Comparison of ENCODE assay signal across 20 cellular contexts in genomic region chr15:22806156-22806555, GRCh38. TPM values are rescaled to one million over a fixed set of nuclear protein-coding genes. Genes with fewer than 3 reads are reported as not detected.
A peak's percentile ranks its signal among the peaks of the same experiment; 100 is the strongest.
DNase-seq lines count a peak whose midpoint lies in the region; ATAC-seq lines count a peak whose summit lies in the region.
"Had no signal": no experiment of that assay in that cellular context is flagged by ENCODE, and none has a peak within 500 bp of the region (broad histone marks: within the 10 kb centered on the region; RNA-seq: fewer than 3 reads in every experiment).

No MANE protein-coding gene starts in this region.

- ATAC-seq in GM19452 (IDR thresholded peaks at IDR 0.05; ENCODE audit: unreplicated experiment) (no peak), GM19035 (IDR thresholded peaks at IDR 0.05; ENCODE audit: unreplicated experiment) (no peak), HG03280 (IDR thresholded peaks at IDR 0.05; ENCODE audit: unreplicated experiment) (no peak)

- H3K27ac ChIP-seq in temporal lobe (ENCODE audit: low read depth, low read length), result peak overlapping the region; percentile 99
- H3K27ac ChIP-seq: 22Rv1, RWPE1 had no signal

- peak; percentile 16 for DNase-seq in activated effector memory CD4-positive, alpha-beta T cell treated with anti-CD3 and anti-CD28 coated beads, Interleukin-2, amount 50 U/mL, for 16 hours
- DNase-seq in activated effector memory CD4-positive, alpha-beta T cell treated with Interleukin-2 at 50 U/mL for 16 hours, result no peak
- peak; percentile 42 for DNase-seq in epidermal melanocyte (ENCODE audit: insufficient read length, low spot score)
- peak; percentile 26 for DNase-seq in mesenteric fat pad (ENCODE audit: low spot score)
- DNase-seq: BE2C; CD4-positive, alpha-beta memory T cell; DMS79 treated with DMSO at 0.1 percent for 48 hours; KBM-7; MV-4-11; NCI-H1417 treated with DMSO at 0.1 percent for 48 hours; NCI-H1930; NCI-H2171 treated with DMSO at 0.1 percent for 48 hours; NCI-H446 treated with DMSO at 0.1 percent for 48 hours; NCI-H774 had no signal

RNA-seq across cellular contexts. Expression of gene NIPA1, which starts 19.7 kb away (rescaled TPM):
- total RNA-seq in mesenteric fat pad (10.2 TPM), temporal lobe (31.2 TPM)

RNA-seq across cellular contexts. Expression of gene NIPA2, which starts 32.3 kb away (rescaled TPM):
- total RNA-seq in mesenteric fat pad (43.4 TPM), temporal lobe (34.7 TPM)
